ENCODE assay signal across 1 cellular context in the genomic region with DNA sequence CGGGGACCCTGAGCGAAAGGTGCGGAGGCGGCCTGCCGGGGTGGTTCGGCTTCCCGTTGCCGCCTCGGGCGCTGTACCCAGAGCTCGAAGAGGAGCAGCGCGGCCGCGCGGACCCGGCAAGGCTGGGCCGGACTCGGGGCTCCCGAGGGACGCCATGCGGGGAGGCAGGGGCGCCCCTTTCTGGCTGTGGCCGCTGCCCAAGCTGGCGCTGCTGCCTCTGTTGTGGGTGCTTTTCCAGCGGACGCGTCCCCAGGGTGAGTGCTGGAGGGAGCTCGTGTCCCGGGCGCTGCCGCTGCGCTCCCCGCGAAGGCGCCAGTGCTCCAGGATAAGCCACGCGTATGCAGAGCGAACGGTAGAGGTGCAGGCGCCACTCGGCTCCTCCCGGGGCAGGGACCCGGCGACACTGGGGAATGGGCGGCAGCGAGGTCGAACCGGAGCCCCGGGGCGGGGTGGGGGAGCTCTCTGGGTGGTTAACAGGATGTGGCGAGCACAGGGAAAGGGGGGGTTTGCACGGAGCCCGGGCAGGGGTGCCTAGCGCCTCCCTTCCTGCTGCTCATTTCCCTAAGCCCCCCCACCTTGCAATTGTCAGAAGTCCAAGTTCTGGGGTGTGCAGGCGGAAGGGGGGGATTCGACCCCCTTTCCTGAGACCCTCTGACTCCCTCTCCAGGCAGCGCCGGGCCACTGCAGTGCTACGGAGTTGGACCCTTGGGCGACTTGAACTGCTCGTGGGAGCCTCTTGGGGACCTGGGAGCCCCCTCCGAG.
TF ChIP-seq lines count a peak whose summit lies in the region.

A gene (plus strand): TSS at position 44 of the 762 bp plus-strand sequence. CDS start 111 bp downstream, at position 155.

TF ChIP-seq in HepG2, 621 proteins besides CTCF, POLR2A, EP300 and RAD21 (continued from another document and continues in another):
- TF ChIP-seq CEBPB (IDR thresholded peaks at IDR 0.05; ENCODE audit: borderline replicate concordance, low read depth, low read length) (no peak), SOX6 (IDR thresholded peaks at IDR 0.05) (no peak), SOX6 (CRISPR knock-in tag; IDR thresholded peaks at IDR 0.05) (no peak; the same call in 1 of the 2 replicates), TAF1 (CRISPR knock-in tag; IDR thresholded peaks at IDR 0.05) (peak; percentile 49; the same call in 1 of the 2 replicates), ZNF776 (CRISPR knock-in tag; IDR thresholded peaks at IDR 0.05) (peak; percentile 83), ZNF678 (CRISPR knock-in tag; IDR thresholded peaks at IDR 0.05) (no peak), ETV5 (CRISPR knock-in tag; IDR thresholded peaks at IDR 0.05; ENCODE audit: borderline replicate concordance) (peak; percentile 25; the same call in 1 of the 2 replicates), ZNF768 (CRISPR knock-in tag; IDR thresholded peaks at IDR 0.05) (peak; percentile 26; the same call in 1 of the 2 replicates), MATR3 (CRISPR knock-in tag; IDR thresholded peaks at IDR 0.05) (no peak), ZKSCAN1 (IDR thresholded peaks at IDR 0.05; ENCODE audit: low read length) (no peak), NR1H2 (CRISPR knock-in tag; IDR thresholded peaks at IDR 0.05; ENCODE audit: borderline replicate concordance, low read depth) (no peak; the same call in 1 of the 2 replicates), JDP2 (CRISPR knock-in tag; IDR thresholded peaks at IDR 0.05; ENCODE audit: borderline replicate concordance) (no peak), EED (CRISPR knock-in tag; IDR thresholded peaks at IDR 0.05) (peak; percentile 66; the same call in 1 of the 2 replicates), ZNF577 (CRISPR knock-in tag; IDR thresholded peaks at IDR 0.05; ENCODE audit: borderline replicate concordance, low read depth) (no peak), KMT2A (CRISPR knock-in tag; IDR thresholded peaks at IDR 0.05) (0 out of 2 replicates have a peak, but pooled peaks have one; percentile 39), ARNTL (CRISPR knock-in tag; IDR thresholded peaks at IDR 0.05) (no peak), ZNF550 (CRISPR knock-in tag; IDR thresholded peaks at IDR 0.05; ENCODE audit: borderline replicate concordance) (no peak), ZNF296 (CRISPR knock-in tag; conservative IDR thresholded peaks at IDR 0.05) (no peak), JARID2 (CRISPR knock-in tag; IDR thresholded peaks at IDR 0.05; ENCODE audit: insufficient replicate concordance) (no peak), SETDB1 (CRISPR knock-in tag; IDR thresholded peaks at IDR 0.05; ENCODE audit: borderline replicate concordance) (no peak), ZSCAN25 (CRISPR knock-in tag; IDR thresholded peaks at IDR 0.05) (peak; percentile 58; the same call in 1 of the 2 replicates), MEF2D (CRISPR knock-in tag; IDR thresholded peaks at IDR 0.05) (no peak), ZNF430 (CRISPR knock-in tag; IDR thresholded peaks at IDR 0.05) (peak; percentile 80), U2AF2 (IDR thresholded peaks at IDR 0.05; ENCODE audit: low read depth, low read length) (no peak), RCOR2 (CRISPR knock-in tag; IDR thresholded peaks at IDR 0.05) (no peak), KDM2A (CRISPR knock-in tag; IDR thresholded peaks at IDR 0.05; ENCODE audit: borderline replicate concordance, low read depth) (peak; percentile 73; the same call in 1 of the 2 replicates), ZNF737 (CRISPR knock-in tag; IDR thresholded peaks at IDR 0.05; ENCODE audit: borderline replicate concordance) (no peak), ZSCAN9 (CRISPR knock-in tag; IDR thresholded peaks at IDR 0.05; ENCODE audit: borderline replicate concordance) (no peak), NFIB (CRISPR knock-in tag; IDR thresholded peaks at IDR 0.05; ENCODE audit: borderline replicate concordance) (no peak), TARDBP (CRISPR knock-in tag; IDR thresholded peaks at IDR 0.05) (peak; percentile 21; the same call in 1 of the 2 replicates), ZNF292 (CRISPR knock-in tag; IDR thresholded peaks at IDR 0.05; ENCODE audit: borderline replicate concordance, low read depth) (0 out of 2 replicates have a peak, but pooled peaks have one; percentile 47)
- TF ChIP-seq, protein P1, sequence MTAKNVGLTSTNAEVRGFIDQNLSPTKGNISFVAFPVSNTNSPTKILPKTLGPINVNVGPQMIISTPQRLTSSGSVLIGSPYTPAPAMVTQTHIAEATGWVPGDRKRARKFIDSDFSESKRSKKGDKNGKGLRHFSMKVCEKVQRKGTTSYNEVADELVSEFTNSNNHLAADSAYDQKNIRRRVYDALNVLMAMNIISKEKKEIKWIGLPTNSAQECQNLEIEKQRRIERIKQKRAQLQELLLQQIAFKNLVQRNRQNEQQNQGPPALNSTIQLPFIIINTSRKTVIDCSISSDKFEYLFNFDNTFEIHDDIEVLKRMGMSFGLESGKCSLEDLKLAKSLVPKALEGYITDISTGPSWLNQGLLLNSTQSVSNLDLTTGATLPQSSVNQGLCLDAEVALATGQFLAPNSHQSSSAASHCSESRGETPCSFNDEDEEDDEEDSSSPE (CRISPR knock-in tag; IDR thresholded peaks at IDR 0.05) = peak; percentile 65; the same call in 1 of the 2 replicates
- TF ChIP-seq, protein P2, sequence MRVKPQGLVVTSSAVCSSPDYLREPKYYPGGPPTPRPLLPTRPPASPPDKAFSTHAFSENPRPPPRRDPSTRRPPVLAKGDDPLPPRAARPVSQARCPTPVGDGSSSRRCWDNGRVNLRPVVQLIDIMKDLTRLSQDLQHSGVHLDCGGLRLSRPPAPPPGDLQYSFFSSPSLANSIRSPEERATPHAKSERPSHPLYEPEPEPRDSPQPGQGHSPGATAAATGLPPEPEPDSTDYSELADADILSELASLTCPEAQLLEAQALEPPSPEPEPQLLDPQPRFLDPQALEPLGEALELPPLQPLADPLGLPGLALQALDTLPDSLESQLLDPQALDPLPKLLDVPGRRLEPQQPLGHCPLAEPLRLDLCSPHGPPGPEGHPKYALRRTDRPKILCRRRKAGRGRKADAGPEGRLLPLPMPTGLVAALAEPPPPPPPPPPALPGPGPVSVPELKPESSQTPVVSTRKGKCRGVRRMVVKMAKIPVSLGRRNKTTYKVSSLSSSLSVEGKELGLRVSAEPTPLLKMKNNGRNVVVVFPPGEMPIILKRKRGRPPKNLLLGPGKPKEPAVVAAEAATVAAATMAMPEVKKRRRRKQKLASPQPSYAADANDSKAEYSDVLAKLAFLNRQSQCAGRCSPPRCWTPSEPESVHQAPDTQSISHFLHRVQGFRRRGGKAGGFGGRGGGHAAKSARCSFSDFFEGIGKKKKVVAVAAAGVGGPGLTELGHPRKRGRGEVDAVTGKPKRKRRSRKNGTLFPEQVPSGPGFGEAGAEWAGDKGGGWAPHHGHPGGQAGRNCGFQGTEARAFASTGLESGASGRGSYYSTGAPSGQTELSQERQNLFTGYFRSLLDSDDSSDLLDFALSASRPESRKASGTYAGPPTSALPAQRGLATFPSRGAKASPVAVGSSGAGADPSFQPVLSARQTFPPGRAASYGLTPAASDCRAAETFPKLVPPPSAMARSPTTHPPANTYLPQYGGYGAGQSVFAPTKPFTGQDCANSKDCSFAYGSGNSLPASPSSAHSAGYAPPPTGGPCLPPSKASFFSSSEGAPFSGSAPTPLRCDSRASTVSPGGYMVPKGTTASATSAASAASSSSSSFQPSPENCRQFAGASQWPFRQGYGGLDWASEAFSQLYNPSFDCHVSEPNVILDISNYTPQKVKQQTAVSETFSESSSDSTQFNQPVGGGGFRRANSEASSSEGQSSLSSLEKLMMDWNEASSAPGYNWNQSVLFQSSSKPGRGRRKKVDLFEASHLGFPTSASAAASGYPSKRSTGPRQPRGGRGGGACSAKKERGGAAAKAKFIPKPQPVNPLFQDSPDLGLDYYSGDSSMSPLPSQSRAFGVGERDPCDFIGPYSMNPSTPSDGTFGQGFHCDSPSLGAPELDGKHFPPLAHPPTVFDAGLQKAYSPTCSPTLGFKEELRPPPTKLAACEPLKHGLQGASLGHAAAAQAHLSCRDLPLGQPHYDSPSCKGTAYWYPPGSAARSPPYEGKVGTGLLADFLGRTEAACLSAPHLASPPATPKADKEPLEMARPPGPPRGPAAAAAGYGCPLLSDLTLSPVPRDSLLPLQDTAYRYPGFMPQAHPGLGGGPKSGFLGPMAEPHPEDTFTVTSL (CRISPR knock-in tag; IDR thresholded peaks at IDR 0.05; ENCODE audit: borderline replicate concordance) = no peak
- TF ChIP-seq, protein P3, sequence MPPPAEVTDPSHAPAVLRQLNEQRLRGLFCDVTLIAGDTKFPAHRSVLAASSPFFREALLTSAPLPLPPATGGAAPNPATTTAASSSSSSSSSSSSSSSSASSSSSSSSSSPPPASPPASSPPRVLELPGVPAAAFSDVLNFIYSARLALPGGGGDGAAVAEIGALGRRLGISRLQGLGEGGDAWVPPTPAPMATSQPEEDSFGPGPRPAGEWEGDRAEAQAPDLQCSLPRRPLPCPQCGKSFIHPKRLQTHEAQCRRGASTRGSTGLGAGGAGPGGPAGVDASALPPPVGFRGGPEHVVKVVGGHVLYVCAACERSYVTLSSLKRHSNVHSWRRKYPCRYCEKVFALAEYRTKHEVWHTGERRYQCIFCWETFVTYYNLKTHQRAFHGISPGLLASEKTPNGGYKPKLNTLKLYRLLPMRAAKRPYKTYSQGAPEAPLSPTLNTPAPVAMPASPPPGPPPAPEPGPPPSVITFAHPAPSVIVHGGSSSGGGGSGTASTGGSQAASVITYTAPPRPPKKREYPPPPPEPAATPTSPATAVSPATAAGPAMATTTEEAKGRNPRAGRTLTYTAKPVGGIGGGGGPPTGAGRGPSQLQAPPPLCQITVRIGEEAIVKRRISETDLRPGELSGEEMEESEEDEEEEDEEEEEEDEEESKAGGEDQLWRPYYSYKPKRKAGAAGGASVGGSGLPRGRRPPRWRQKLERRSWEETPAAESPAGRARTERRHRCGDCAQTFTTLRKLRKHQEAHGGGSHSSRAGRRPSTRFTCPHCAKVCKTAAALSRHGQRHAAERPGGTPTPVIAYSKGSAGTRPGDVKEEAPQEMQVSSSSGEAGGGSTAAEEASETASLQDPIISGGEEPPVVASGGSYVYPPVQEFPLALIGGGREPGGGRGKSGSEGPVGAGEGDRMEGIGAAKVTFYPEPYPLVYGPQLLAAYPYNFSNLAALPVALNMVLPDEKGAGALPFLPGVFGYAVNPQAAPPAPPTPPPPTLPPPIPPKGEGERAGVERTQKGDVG (CRISPR knock-in tag; IDR thresholded peaks at IDR 0.05; ENCODE audit: borderline replicate concordance) = no peak
- TF ChIP-seq, protein P4, sequence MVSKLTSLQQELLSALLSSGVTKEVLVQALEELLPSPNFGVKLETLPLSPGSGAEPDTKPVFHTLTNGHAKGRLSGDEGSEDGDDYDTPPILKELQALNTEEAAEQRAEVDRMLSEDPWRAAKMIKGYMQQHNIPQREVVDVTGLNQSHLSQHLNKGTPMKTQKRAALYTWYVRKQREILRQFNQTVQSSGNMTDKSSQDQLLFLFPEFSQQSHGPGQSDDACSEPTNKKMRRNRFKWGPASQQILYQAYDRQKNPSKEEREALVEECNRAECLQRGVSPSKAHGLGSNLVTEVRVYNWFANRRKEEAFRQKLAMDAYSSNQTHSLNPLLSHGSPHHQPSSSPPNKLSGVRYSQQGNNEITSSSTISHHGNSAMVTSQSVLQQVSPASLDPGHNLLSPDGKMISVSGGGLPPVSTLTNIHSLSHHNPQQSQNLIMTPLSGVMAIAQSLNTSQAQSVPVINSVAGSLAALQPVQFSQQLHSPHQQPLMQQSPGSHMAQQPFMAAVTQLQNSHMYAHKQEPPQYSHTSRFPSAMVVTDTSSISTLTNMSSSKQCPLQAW (CRISPR knock-in tag; IDR thresholded peaks at IDR 0.05) = no peak
- TF ChIP-seq, protein P5, sequence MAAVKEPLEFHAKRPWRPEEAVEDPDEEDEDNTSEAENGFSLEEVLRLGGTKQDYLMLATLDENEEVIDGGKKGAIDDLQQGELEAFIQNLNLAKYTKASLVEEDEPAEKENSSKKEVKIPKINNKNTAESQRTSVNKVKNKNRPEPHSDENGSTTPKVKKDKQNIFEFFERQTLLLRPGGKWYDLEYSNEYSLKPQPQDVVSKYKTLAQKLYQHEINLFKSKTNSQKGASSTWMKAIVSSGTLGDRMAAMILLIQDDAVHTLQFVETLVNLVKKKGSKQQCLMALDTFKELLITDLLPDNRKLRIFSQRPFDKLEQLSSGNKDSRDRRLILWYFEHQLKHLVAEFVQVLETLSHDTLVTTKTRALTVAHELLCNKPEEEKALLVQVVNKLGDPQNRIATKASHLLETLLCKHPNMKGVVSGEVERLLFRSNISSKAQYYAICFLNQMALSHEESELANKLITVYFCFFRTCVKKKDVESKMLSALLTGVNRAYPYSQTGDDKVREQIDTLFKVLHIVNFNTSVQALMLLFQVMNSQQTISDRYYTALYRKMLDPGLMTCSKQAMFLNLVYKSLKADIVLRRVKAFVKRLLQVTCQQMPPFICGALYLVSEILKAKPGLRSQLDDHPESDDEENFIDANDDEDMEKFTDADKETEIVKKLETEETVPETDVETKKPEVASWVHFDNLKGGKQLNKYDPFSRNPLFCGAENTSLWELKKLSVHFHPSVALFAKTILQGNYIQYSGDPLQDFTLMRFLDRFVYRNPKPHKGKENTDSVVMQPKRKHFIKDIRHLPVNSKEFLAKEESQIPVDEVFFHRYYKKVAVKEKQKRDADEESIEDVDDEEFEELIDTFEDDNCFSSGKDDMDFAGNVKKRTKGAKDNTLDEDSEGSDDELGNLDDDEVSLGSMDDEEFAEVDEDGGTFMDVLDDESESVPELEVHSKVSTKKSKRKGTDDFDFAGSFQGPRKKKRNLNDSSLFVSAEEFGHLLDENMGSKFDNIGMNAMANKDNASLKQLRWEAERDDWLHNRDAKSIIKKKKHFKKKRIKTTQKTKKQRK (IDR thresholded peaks at IDR 0.05; ENCODE audit: low read length) = no peak
- TF ChIP-seq, protein P6, sequence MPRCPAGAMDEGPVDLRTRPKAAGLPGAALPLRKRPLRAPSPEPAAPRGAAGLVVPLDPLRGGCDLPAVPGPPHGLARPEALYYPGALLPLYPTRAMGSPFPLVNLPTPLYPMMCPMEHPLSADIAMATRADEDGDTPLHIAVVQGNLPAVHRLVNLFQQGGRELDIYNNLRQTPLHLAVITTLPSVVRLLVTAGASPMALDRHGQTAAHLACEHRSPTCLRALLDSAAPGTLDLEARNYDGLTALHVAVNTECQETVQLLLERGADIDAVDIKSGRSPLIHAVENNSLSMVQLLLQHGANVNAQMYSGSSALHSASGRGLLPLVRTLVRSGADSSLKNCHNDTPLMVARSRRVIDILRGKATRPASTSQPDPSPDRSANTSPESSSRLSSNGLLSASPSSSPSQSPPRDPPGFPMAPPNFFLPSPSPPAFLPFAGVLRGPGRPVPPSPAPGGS (CRISPR knock-in tag; IDR thresholded peaks at IDR 0.05) = 0 out of 2 replicates have a peak, but pooled peaks have one; percentile 81
- TF ChIP-seq, protein P7, sequence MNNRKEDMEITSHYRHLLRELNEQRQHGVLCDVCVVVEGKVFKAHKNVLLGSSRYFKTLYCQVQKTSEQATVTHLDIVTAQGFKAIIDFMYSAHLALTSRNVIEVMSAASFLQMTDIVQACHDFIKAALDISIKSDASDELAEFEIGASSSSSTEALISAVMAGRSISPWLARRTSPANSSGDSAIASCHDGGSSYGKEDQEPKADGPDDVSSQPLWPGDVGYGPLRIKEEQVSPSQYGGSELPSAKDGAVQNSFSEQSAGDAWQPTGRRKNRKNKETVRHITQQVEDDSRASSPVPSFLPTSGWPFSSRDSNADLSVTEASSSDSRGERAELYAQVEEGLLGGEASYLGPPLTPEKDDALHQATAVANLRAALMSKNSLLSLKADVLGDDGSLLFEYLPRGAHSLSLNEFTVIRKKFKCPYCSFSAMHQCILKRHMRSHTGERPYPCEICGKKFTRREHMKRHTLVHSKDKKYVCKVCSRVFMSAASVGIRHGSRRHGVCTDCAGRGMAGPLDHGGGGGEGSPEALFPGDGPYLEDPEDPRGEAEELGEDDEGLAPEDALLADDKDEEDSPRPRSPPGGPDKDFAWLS (CRISPR knock-in tag; IDR thresholded peaks at IDR 0.05; ENCODE audit: borderline replicate concordance) = peak; percentile 96
